In genomic region chr22:35894464-35894878, GRCh38 we compare ENCODE assay signal across 11 cellular contexts.
A peak's percentile ranks its signal among the peaks of the same experiment; 100 is the strongest.
DNase-seq lines count a peak whose midpoint lies in the region; ATAC-seq and TF ChIP-seq lines count a peak whose summit lies in the region.
"Had no signal": no experiment of that assay in that cellular context is flagged by ENCODE, and none has a peak within 500 bp of the region (broad histone marks: within the 10 kb centered on the region; RNA-seq: fewer than 3 reads in every experiment).

No MANE protein-coding gene starts in this region.

- 35 to 58% methylated on average over 7 of the region's 7 CpGs for WGBS in esophagus, 2 donors
- 40 to 42% methylated on average over 7 of the region's 7 CpGs for WGBS in testis, 2 donors
- WGBS in lower leg skin, 2 donors = 39 to 49% methylated on average over 7 of the region's 7 CpGs

- BruUV-seq in PC-9 (replicated peaks; lab: Mats Ljungman, UMichigan) = no TSS peak

- H3K27ac ChIP-seq in PC-9 (peak overlapping the region; percentile 94), esophagus (ENCODE audit: low read depth in 2 of 2, low read length in 1 of 2) (peak overlapping the region; percentile 93 to 94), testis (peak overlapping the region; percentile 51 to 59)

- peak overlapping the region; percentile 73 for H3K4me2 ChIP-seq in PC-9

- DNase-seq in PC-9 (no peak), mucosa of descending colon (no peak), testis (peak; percentile 65), lower leg skin (ENCODE audit: low spot score in 2 of 2) (no peak), hippocampal formation (lab: John Stamatoyannopoulos, UW) (no peak)
- no peak for DNase-seq in activated CD4-positive, CD25-positive, alpha-beta regulatory T cell treated with anti-CD3 and anti-CD28 coated beads, Interleukin-2, amount 50 U/mL, for 72 hours
- DNase-seq: activated CD4-positive, alpha-beta T cell treated with anti-CD3 and anti-CD28 coated beads for 48 hours; activated naive CD8-positive, alpha-beta T cell treated with anti-CD3 and anti-CD28 coated beads, Interleukin-2, amount 10 ng/mL, durations not matched to agents 7 days and 5 days; DMS79 had no signal

- peaks cover 14% of the 10 kb centered on the region; the same call in 1 of the 2 replicates for H3K36me3 ChIP-seq in PC-9 (ENCODE audit: low read depth)
- peaks cover 0 to 2% of the 10 kb centered on the region in 2 donors for H3K36me3 ChIP-seq in esophagus (ENCODE audit: control insufficient read depth in 2 of 2, insufficient read depth in 2 of 2, low read length in 1 of 2)
- H3K36me3 ChIP-seq in mucosa of descending colon (ENCODE audit: low read depth) = no peaks in the 10 kb centered on the region
- no peaks in the 10 kb centered on the region for H3K36me3 ChIP-seq in testis (ENCODE audit: low read depth, missing control alignments)

- H3K9me2 ChIP-seq in PC-9 (ENCODE audit: insufficient read depth) = 0 out of 2 replicates have a peak, but pooled peaks cover 4% of the 10 kb centered on the region

- TF ChIP-seq POLR2A in testis (IDR thresholded peaks at IDR 0.05) = no peak
- no peak for TF ChIP-seq POLR2A in lower leg skin (IDR thresholded peaks at IDR 0.05)

- POLR2A ChIA-PET in PC-9 (lab: Charles Lee; ENCODE audit: unreplicated experiment) = interaction anchor here (0.5 to 0.6 kb wide), 2 partner anchors 19 to 183 kb away, joined by 4 to 6 read pairs; no protein-coding TSS in a partner anchor

- H3K27me3 ChIP-seq in PC-9 (ENCODE audit: insufficient read depth, low read depth) (no peaks in the 10 kb centered on the region), esophagus (ENCODE audit: control insufficient read depth in 1 of 2, insufficient read depth in 2 of 2, low read length in 2 of 2) (no peaks in the 10 kb centered on the region), testis (no peaks in the 10 kb centered on the region)

- CTCF ChIA-PET in PC-9 (lab: Charles Lee) = interaction anchor here (0.5 kb wide), 1 partner anchor 21 kb away, joined by 4 read pairs; no protein-coding TSS in a partner anchor

- H2AFZ ChIP-seq in PC-9 = no peak overlapping the region

- ATAC-seq in mucosa of descending colon (peak; percentile 39), HG02798 (IDR thresholded peaks at IDR 0.05; ENCODE audit: poor library complexity, unreplicated experiment) (no peak)

- H3K4me3 ChIP-seq in PC-9 = peak overlapping the region; percentile 12; the same call in 1 of the 2 replicates
- peak overlapping the region; percentile 7 to 52 for H3K4me3 ChIP-seq in esophagus (ENCODE audit: low read depth in 1 of 2, low read length in 2 of 2)
- H3K4me3 ChIP-seq in mucosa of descending colon = no peak overlapping the region
- peak overlapping the region; percentile 16 to 40 for H3K4me3 ChIP-seq in testis
- no peak overlapping the region for H3K4me3 ChIP-seq in lower leg skin (ENCODE audit: low read depth, poor library complexity, severe bottlenecking)

- H4K20me1 ChIP-seq in PC-9 (ENCODE audit: insufficient read depth) = peaks cover 10% of the 10 kb centered on the region; the same call in 1 of the 2 replicates

- H3K4me1 ChIP-seq in PC-9 (replicated peaks; ENCODE audit: insufficient read depth) (peaks cover 46% of the 10 kb centered on the region), esophagus (ENCODE audit: control insufficient read depth in 2 of 2, insufficient read depth in 2 of 2, low read length in 1 of 2) (peaks cover 0 to 2% of the 10 kb centered on the region in 2 donors), mucosa of descending colon (ENCODE audit: low read depth) (peaks cover 6% of the 10 kb centered on the region), testis (peaks cover 8% of the 10 kb centered on the region)

- no peaks in the 10 kb centered on the region; the same call in 1 of the 2 replicates for H3K9me3 ChIP-seq in PC-9 (ENCODE audit: insufficient read depth, low read depth)
- H3K9me3 ChIP-seq in esophagus (ENCODE audit: control insufficient read depth in 2 of 2, insufficient read depth in 1 of 2, low read depth in 1 of 2, low read length in 1 of 2) = no peaks in the 10 kb centered on the region
- no peaks in the 10 kb centered on the region for H3K9me3 ChIP-seq in mucosa of descending colon
- H3K9me3 ChIP-seq in testis = no peaks in the 10 kb centered on the region

- intact Hi-C loops in PC-9 (cut with micrococcal nuclease; ENCODE audit: unreplicated experiment) = loop anchor here (2.0 kb wide), 1 partner anchor 54 kb away; no protein-coding TSS in a partner anchor
- intact Hi-C loops in mucosa of descending colon (cut with DNase I, micrococcal nuclease) = no loop called here
- intact Hi-C loops in testis (cut with DNase I; ENCODE audit: low total_unique reads) = no loop called here
- intact Hi-C loops in lower leg skin (cut with DNase I; ENCODE audit: low total_unique reads) = no loop called here

- H3F3A ChIP-seq in PC-9 (ENCODE audit: insufficient read depth, low read depth) = peaks cover 41% of the 10 kb centered on the region

- TF ChIP-seq CTCF in PC-9 (conservative IDR thresholded peaks at IDR 0.05) (no peak), mucosa of descending colon (IDR thresholded peaks at IDR 0.05) (no peak), testis (IDR thresholded peaks at IDR 0.05) (peak; percentile 2 to 21 (median 18)), lower leg skin (IDR thresholded peaks at IDR 0.05) (no peak)

- peaks cover 92% of the 10 kb centered on the region for H3K79me2 ChIP-seq in PC-9 (ENCODE audit: low read depth)

Comparison
In these comparisons a context has a peak if more than half of its experiments do, and no peak if none do; other contexts are left out.
1. H3K4me3 ChIP-seq: peak in PC-9 (single experiment), esophagus (2 of 2) and testis (2 of 2); none in mucosa of descending colon (single experiment) and lower leg skin (single experiment).
2. CTCF ChIP-seq: peak in testis (3 of 3); none in PC-9 (single experiment), mucosa of descending colon (single experiment) and lower leg skin (0 of 3).
3. Peak in every context shown above with its lines, with median percentiles within 50 percentile points of each other: H3K27ac ChIP-seq.